1 cellular context compared by ENCODE assay signal in the genomic region with DNA sequence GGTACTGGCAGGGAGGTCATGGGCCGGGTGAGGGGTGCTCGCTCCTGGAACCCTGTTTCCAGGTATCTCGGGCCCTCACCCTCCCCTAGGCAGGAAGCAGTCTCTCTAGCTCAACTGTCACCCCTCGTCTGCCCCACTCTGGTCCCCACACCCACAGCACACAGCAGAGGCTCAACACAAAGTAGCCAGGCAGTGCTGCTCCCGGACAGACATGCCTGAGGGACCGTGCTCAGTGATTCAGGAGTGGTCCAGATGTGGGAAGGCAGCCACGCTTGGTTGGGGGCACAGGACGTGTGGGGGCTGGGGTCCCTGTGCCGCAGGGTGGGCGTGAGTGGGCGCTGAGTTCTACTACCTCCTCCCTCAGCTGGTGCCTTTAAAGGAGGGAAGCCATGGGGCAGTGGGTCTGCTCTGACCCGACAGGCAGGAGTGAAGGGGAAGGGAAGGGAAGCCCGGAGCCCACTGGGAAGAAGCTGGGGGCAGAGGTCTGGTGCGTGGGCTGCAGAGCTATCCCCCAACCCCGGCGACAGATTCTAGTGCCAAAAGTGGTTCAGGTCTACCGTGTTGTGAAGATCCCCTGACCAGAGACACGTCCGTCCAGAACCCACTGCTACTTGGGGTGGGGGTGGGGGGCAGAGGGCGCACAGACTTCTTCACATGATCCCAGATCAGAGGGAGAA.
TF ChIP-seq lines count a peak whose summit lies in the region.

No MANE protein-coding gene starts in this region.

TF ChIP-seq in HepG2, 621 proteins besides CTCF, POLR2A, EP300 and RAD21 (continued from another document and continues in another):
- 0 out of 2 replicates have a peak, but pooled peaks have one; percentile 38 for TF ChIP-seq MTERF4 (CRISPR knock-in tag; IDR thresholded peaks at IDR 0.05)
- no peak; the same call in 1 of the 2 replicates for TF ChIP-seq ZNF567 (CRISPR knock-in tag; IDR thresholded peaks at IDR 0.05; ENCODE audit: borderline replicate concordance)
- no peak for TF ChIP-seq RAD51 (IDR thresholded peaks at IDR 0.05; ENCODE audit: borderline replicate concordance)
- no peak for TF ChIP-seq TERF1 (CRISPR knock-in tag; IDR thresholded peaks at IDR 0.05)
- peak; percentile 96 for TF ChIP-seq THAP7 (CRISPR knock-in tag; IDR thresholded peaks at IDR 0.05)
- no peak for TF ChIP-seq ZNF629 (CRISPR knock-in tag; conservative IDR thresholded peaks at IDR 0.05)
- TF ChIP-seq WIZ (CRISPR knock-in tag; IDR thresholded peaks at IDR 0.05), result no peak; the same call in 1 of the 2 replicates
- no peak for TF ChIP-seq KDM1A (CRISPR knock-in tag; IDR thresholded peaks at IDR 0.05)
- TF ChIP-seq ZNF577 (CRISPR knock-in tag; IDR thresholded peaks at IDR 0.05; ENCODE audit: borderline replicate concordance, low read depth), result no peak
- peak; percentile 94; the same call in 1 of the 2 replicates for TF ChIP-seq ZNF354B (CRISPR knock-in tag; IDR thresholded peaks at IDR 0.05)
- peak; percentile 27; the same call in 1 of the 2 replicates for TF ChIP-seq ZBTB26 (CRISPR knock-in tag; IDR thresholded peaks at IDR 0.05; ENCODE audit: borderline replicate concordance)
- TF ChIP-seq ZNF749 (CRISPR knock-in tag; IDR thresholded peaks at IDR 0.05; ENCODE audit: borderline replicate concordance), result no peak
- TF ChIP-seq ZZZ3 (CRISPR knock-in tag; IDR thresholded peaks at IDR 0.05; ENCODE audit: borderline replicate concordance), result peak; percentile 73; the same call in 1 of the 2 replicates
- TF ChIP-seq FOXK2 (IDR thresholded peaks at IDR 0.05), result no peak
- TF ChIP-seq ZNF737 (CRISPR knock-in tag; IDR thresholded peaks at IDR 0.05; ENCODE audit: borderline replicate concordance), result no peak
- no peak; the same call in 1 of the 2 replicates for TF ChIP-seq ZNF891 (CRISPR knock-in tag; IDR thresholded peaks at IDR 0.05)
- TF ChIP-seq PAF1 (CRISPR knock-in tag; IDR thresholded peaks at IDR 0.05), result peak; percentile 94
- no peak for TF ChIP-seq MIER3 (CRISPR knock-in tag; IDR thresholded peaks at IDR 0.05; ENCODE audit: borderline replicate concordance)
- no peak; the same call in 1 of the 2 replicates for TF ChIP-seq FOXC1 (CRISPR knock-in tag; IDR thresholded peaks at IDR 0.05; ENCODE audit: borderline replicate concordance)
- TF ChIP-seq ARID2 (CRISPR knock-in tag; IDR thresholded peaks at IDR 0.05; ENCODE audit: borderline replicate concordance), result 0 out of 2 replicates have a peak, but pooled peaks have one; percentile 5
- TF ChIP-seq TEAD3 (CRISPR knock-in tag; optimal IDR thresholded peaks at IDR 0.05; ENCODE audit: borderline replicate concordance), result peak; percentile 12
- no peak for TF ChIP-seq MAZ (IDR thresholded peaks at IDR 0.05; ENCODE audit: borderline replicate concordance, low read depth, low read length)
- TF ChIP-seq MAZ (CRISPR knock-in tag; IDR thresholded peaks at IDR 0.05; ENCODE audit: low read depth), result no peak
- TF ChIP-seq ZFP36L1 (CRISPR knock-in tag; IDR thresholded peaks at IDR 0.05), result no peak
- no peak for TF ChIP-seq SP4 (CRISPR knock-in tag; IDR thresholded peaks at IDR 0.05)
- TF ChIP-seq SCMH1 (CRISPR knock-in tag; IDR thresholded peaks at IDR 0.05; ENCODE audit: borderline replicate concordance), result no peak
- TF ChIP-seq PHF5A (CRISPR knock-in tag; IDR thresholded peaks at IDR 0.05; ENCODE audit: low read depth, unreplicated experiment), result peak; percentile 92
- 0 out of 2 replicates have a peak, but pooled peaks have one; percentile 50 for TF ChIP-seq NAIF1 (CRISPR knock-in tag; IDR thresholded peaks at IDR 0.05; ENCODE audit: borderline replicate concordance)
- peak; percentile 25 for TF ChIP-seq PTBP1 (IDR thresholded peaks at IDR 0.05; ENCODE audit: low read depth, low read length, poor library complexity, severe bottlenecking)
- TF ChIP-seq FOXK1 (CRISPR knock-in tag; IDR thresholded peaks at IDR 0.05; ENCODE audit: borderline replicate concordance, low read depth), result no peak
- TF ChIP-seq GZF1 (CRISPR knock-in tag; IDR thresholded peaks at IDR 0.05), result peak; percentile 64; the same call in 1 of the 2 replicates
- TF ChIP-seq ZNF33B (CRISPR knock-in tag; IDR thresholded peaks at IDR 0.05), result no peak
- TF ChIP-seq ZNF609 (CRISPR knock-in tag; IDR thresholded peaks at IDR 0.05; ENCODE audit: borderline replicate concordance), result 0 out of 2 replicates have a peak, but pooled peaks have one; percentile 34
- 0 out of 2 replicates have a peak, but pooled peaks have one; percentile 9 for TF ChIP-seq ZNF619 (CRISPR knock-in tag; IDR thresholded peaks at IDR 0.05)
- TF ChIP-seq, protein P1, sequence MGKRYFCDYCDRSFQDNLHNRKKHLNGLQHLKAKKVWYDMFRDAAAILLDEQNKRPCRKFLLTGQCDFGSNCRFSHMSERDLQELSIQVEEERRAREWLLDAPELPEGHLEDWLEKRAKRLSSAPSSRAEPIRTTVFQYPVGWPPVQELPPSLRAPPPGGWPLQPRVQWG (CRISPR knock-in tag; IDR thresholded peaks at IDR 0.05; ENCODE audit: borderline replicate concordance, low read depth), result no peak
- TF ChIP-seq SRSF4 (IDR thresholded peaks at IDR 0.05; ENCODE audit: low read depth, low read length, poor library complexity, severe bottlenecking), result no peak
- peak; percentile 66 for TF ChIP-seq ZKSCAN5 (CRISPR knock-in tag; IDR thresholded peaks at IDR 0.05)
- no peak for TF ChIP-seq MAFF (IDR thresholded peaks at IDR 0.05; ENCODE audit: low read depth, low read length)
- TF ChIP-seq, protein P2, sequence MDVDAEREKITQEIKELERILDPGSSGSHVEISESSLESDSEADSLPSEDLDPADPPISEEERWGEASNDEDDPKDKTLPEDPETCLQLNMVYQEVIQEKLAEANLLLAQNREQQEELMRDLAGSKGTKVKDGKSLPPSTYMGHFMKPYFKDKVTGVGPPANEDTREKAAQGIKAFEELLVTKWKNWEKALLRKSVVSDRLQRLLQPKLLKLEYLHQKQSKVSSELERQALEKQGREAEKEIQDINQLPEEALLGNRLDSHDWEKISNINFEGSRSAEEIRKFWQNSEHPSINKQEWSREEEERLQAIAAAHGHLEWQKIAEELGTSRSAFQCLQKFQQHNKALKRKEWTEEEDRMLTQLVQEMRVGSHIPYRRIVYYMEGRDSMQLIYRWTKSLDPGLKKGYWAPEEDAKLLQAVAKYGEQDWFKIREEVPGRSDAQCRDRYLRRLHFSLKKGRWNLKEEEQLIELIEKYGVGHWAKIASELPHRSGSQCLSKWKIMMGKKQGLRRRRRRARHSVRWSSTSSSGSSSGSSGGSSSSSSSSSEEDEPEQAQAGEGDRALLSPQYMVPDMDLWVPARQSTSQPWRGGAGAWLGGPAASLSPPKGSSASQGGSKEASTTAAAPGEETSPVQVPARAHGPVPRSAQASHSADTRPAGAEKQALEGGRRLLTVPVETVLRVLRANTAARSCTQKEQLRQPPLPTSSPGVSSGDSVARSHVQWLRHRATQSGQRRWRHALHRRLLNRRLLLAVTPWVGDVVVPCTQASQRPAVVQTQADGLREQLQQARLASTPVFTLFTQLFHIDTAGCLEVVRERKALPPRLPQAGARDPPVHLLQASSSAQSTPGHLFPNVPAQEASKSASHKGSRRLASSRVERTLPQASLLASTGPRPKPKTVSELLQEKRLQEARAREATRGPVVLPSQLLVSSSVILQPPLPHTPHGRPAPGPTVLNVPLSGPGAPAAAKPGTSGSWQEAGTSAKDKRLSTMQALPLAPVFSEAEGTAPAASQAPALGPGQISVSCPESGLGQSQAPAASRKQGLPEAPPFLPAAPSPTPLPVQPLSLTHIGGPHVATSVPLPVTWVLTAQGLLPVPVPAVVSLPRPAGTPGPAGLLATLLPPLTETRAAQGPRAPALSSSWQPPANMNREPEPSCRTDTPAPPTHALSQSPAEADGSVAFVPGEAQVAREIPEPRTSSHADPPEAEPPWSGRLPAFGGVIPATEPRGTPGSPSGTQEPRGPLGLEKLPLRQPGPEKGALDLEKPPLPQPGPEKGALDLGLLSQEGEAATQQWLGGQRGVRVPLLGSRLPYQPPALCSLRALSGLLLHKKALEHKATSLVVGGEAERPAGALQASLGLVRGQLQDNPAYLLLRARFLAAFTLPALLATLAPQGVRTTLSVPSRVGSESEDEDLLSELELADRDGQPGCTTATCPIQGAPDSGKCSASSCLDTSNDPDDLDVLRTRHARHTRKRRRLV (CRISPR knock-in tag; IDR thresholded peaks at IDR 0.05), result no peak
- no peak for TF ChIP-seq THAP8 (CRISPR knock-in tag; IDR thresholded peaks at IDR 0.05; ENCODE audit: borderline replicate concordance)
- TF ChIP-seq ZNF652 (CRISPR knock-in tag; IDR thresholded peaks at IDR 0.05; ENCODE audit: borderline replicate concordance, low read depth), result no peak
- no peak for TF ChIP-seq SP2 (CRISPR knock-in tag; IDR thresholded peaks at IDR 0.05)
- TF ChIP-seq THAP11 (CRISPR knock-in tag; IDR thresholded peaks at IDR 0.05), result 0 out of 2 replicates have a peak, but pooled peaks have one; percentile 4
- TF ChIP-seq HNRNPH1 (optimal IDR thresholded peaks at IDR 0.05; ENCODE audit: low read depth, low read length), result peak; percentile 31
